In genomic region chr6:43830775-43831174, GRCh38 we compare ENCODE assay signal across 17 cellular contexts.
DNase-seq lines count a peak whose midpoint lies in the region; ATAC-seq, FAIRE-seq and TF ChIP-seq lines count a peak whose summit lies in the region.
"Had no signal": no experiment of that assay in that cellular context is flagged by ENCODE, and none has a peak within 500 bp of the region (broad histone marks: within the 10 kb centered on the region; RNA-seq: fewer than 3 reads in every experiment).

No MANE protein-coding gene starts in this region.

- FAIRE-seq in small intestine (lab: Jason Lieb, UNC), result no peak
- FAIRE-seq: H1 had no signal

- no peak overlapping the region for H3K4ac ChIP-seq in trophoblast cell (ENCODE audit: low read depth, low read length)

- no peak overlapping the region for H2BK5ac ChIP-seq in trophoblast cell (ENCODE audit: low read depth, low read length, poor library complexity)

- TF ChIP-seq CTCF in CD14-positive monocyte (IDR thresholded peaks at IDR 0.05) (no peak), hepatocyte (IDR thresholded peaks at IDR 0.05; ENCODE audit: poor library complexity) (no peak)

- no peak overlapping the region for H3K18ac ChIP-seq in trophoblast cell (ENCODE audit: low read length)

- no peak overlapping the region for H3K14ac ChIP-seq in trophoblast cell (ENCODE audit: low read length)

- H4K12ac ChIP-seq in trophoblast cell (ENCODE audit: low read depth, low read length), result no peak overlapping the region

- H3K4me3 Mint-ChIP-seq in CD14-positive monocyte (no peak overlapping the region), T-helper 17 cell (no peak overlapping the region)
- H3K4me3 Mint-ChIP-seq: CD4-positive, CD25-positive, alpha-beta regulatory T cell; HFFc6 had no signal

- H3K23ac ChIP-seq in trophoblast cell (ENCODE audit: low read length), result no peak overlapping the region

- peaks cover 0 to 7% (median 5%) of the 10 kb centered on the region in 3 donors for H3K27me3 Mint-ChIP-seq in CD14-positive monocyte (ENCODE audit: low read depth in 3 of 3)
- peaks cover 29% of the 10 kb centered on the region for H3K27me3 Mint-ChIP-seq in T-helper 17 cell

- no peak overlapping the region for H2BK120ac ChIP-seq in trophoblast cell (ENCODE audit: insufficient read depth, low read length, poor library complexity)

- H3K36me3 Mint-ChIP-seq in CD14-positive monocyte (no peaks in the 10 kb centered on the region), T-helper 17 cell (ENCODE audit: low read depth) (no peaks in the 10 kb centered on the region)
- H3K36me3 Mint-ChIP-seq: CD4-positive, CD25-positive, alpha-beta regulatory T cell had no signal

- H3K79me1 ChIP-seq in trophoblast cell (ENCODE audit: low read length), result no peaks in the 10 kb centered on the region

- H3K4me1 Mint-ChIP-seq in CD14-positive monocyte (peaks cover 13% of the 10 kb centered on the region), T-helper 17 cell (no peaks in the 10 kb centered on the region)
- H3K4me1 Mint-ChIP-seq: CD4-positive, CD25-positive, alpha-beta regulatory T cell had no signal

- H3K36me3 ChIP-seq in hepatocyte (replicated peaks; ENCODE audit: insufficient read depth, low read depth) (no peaks in the 10 kb centered on the region), small intestine (ENCODE audit: control insufficient read depth in 2 of 2, insufficient read depth in 2 of 2, low read length in 2 of 2) (no peaks in the 10 kb centered on the region), trophoblast cell (ENCODE audit: control insufficient read depth in 1 of 2, insufficient read depth in 2 of 2, low read length in 2 of 2) (no peaks in the 10 kb centered on the region)
- H3K36me3 ChIP-seq: BLaER1 had no signal

- no peak overlapping the region for H2AK5ac ChIP-seq in trophoblast cell (ENCODE audit: low read length)

- H3K27me3 ChIP-seq in hepatocyte (no peaks in the 10 kb centered on the region), small intestine (ENCODE audit: control insufficient read depth in 2 of 2, insufficient read depth in 2 of 2, low read length in 2 of 2) (no peaks in the 10 kb centered on the region), trophoblast cell (ENCODE audit: insufficient read depth, low read length) (peaks cover 2% of the 10 kb centered on the region)
- H3K27me3 ChIP-seq: BLaER1 had no signal

- no peak for ATAC-seq in T-helper 17 cell
- ATAC-seq in HG03439 (IDR thresholded peaks at IDR 0.05; ENCODE audit: unreplicated experiment), result no peak

- H3K9me3 Mint-ChIP-seq in CD14-positive monocyte, result no peaks in the 10 kb centered on the region
- H3K9me3 Mint-ChIP-seq: CD4-positive, CD25-positive, alpha-beta regulatory T cell; HFFc6 had no signal

- no peaks in the 10 kb centered on the region for H3K9me2 ChIP-seq in hepatocyte (replicated peaks; ENCODE audit: insufficient read depth)

- H4K91ac ChIP-seq in trophoblast cell (ENCODE audit: low read depth, low read length), result no peak overlapping the region

- no peak overlapping the region for H3K27ac Mint-ChIP-seq in CD14-positive monocyte
- no peak overlapping the region for H3K27ac Mint-ChIP-seq in T-helper 17 cell
- H3K27ac Mint-ChIP-seq: CD4-positive, CD25-positive, alpha-beta regulatory T cell; HFFc6 had no signal

- H3K27ac ChIP-seq in hepatocyte (peak overlapping the region; percentile 70), small intestine (ENCODE audit: low read depth in 1 of 2, low read length in 1 of 2) (peak overlapping the region; percentile 35 to 51), trophoblast cell (ENCODE audit: low read depth, low read length) (no peak overlapping the region)
- H3K27ac ChIP-seq: BLaER1 had no signal

- H2BK12ac ChIP-seq in trophoblast cell (ENCODE audit: low read length), result no peak overlapping the region

- no peak overlapping the region for H3K9ac ChIP-seq in trophoblast cell (ENCODE audit: low read length)
- H3K9ac ChIP-seq: BLaER1 had no signal

- H4K20me1 ChIP-seq in hepatocyte (ENCODE audit: insufficient read depth, poor library complexity, severe bottlenecking), result no peaks in the 10 kb centered on the region
- H4K20me1 ChIP-seq: BLaER1 had no signal

- H3K9me3 ChIP-seq in hepatocyte (ENCODE audit: low read depth) (no peaks in the 10 kb centered on the region), small intestine (ENCODE audit: control insufficient read depth, low read depth) (no peaks in the 10 kb centered on the region), T-helper 17 cell (ENCODE audit: control insufficient read depth, low read length, poor library complexity, severe bottlenecking) (no peaks in the 10 kb centered on the region), trophoblast cell (ENCODE audit: insufficient read depth, low read depth, low read length) (no peaks in the 10 kb centered on the region)
- H3K9me3 ChIP-seq: BLaER1 had no signal

- H3K4me3 ChIP-seq in hepatocyte (no peak overlapping the region), small intestine (ENCODE audit: low read depth in 1 of 2, low read length in 2 of 2) (no peak overlapping the region), trophoblast cell (ENCODE audit: low read depth, low read length) (no peak overlapping the region)
- H3K4me3 ChIP-seq: BLaER1 had no signal

- H3K4me2 ChIP-seq in hepatocyte (no peak overlapping the region), trophoblast cell (ENCODE audit: low read length) (no peak overlapping the region)
- H3K4me2 ChIP-seq: BLaER1 had no signal

- H2AFZ ChIP-seq in hepatocyte (no peak overlapping the region), trophoblast cell (ENCODE audit: insufficient read depth, low read length, poor library complexity) (no peak overlapping the region)

- intact Hi-C loops in CD14-positive monocyte (cut with micrococcal nuclease), result no loop called here

- 71% methylated on average over 8 of the region's 8 CpGs for WGBS in hepatocyte (ENCODE audit: low lambda C conversion rate, missing lambda C conversion rate)
- WGBS in small intestine, 3 donors, result 20 to 67% (median 40%) methylated on average over 8 of the region's 8 CpGs
- WGBS in trophoblast cell (ENCODE audit: extremely low coverage, insufficient coverage, insufficient read length), result no CpG with 5 or more reads among the region's 8 CpGs

- H3K4me1 ChIP-seq in hepatocyte (ENCODE audit: insufficient read depth) (peaks cover 55% of the 10 kb centered on the region), small intestine (ENCODE audit: control insufficient read depth in 2 of 2, insufficient read depth in 1 of 2, low read depth in 1 of 2, low read length in 1 of 2) (peaks cover 0 to 13% of the 10 kb centered on the region in 2 donors), trophoblast cell (ENCODE audit: control insufficient read depth in 1 of 2, insufficient read depth in 2 of 2, low read length in 2 of 2) (peaks cover 19 to 21% of the 10 kb centered on the region in 2 experiments)

- peak; percentile 35 for DNase-seq in CD14-positive monocyte (ENCODE audit: low spot score)
- peak; percentile 55 for DNase-seq in NCI-H69 (lab: John Stamatoyannopoulos, UW)
- DNase-seq in hepatocyte (ENCODE audit: low spot score), result no peak
- no peak for DNase-seq in small intestine
- DNase-seq in T-helper 17 cell, result no peak
- no peak for DNase-seq in trophoblast cell
- DNase-seq: 8988T; AML-193; CD4-positive, CD25-positive, alpha-beta regulatory T cell; DMS53; GF-D8; HCEC 1CT; HFFc6; IMR-90 had no signal

- H3K79me2 ChIP-seq in hepatocyte (no peaks in the 10 kb centered on the region), trophoblast cell (ENCODE audit: control insufficient read depth, insufficient read depth, low read length, poor library complexity) (no peaks in the 10 kb centered on the region)

- H4K8ac ChIP-seq in trophoblast cell (ENCODE audit: low read depth, low read length), result no peak overlapping the region

Comparison
In these comparisons a context has a peak if more than half of its experiments do, and no peak if none do; other contexts are left out.
1. DNase-seq: peak in CD14-positive monocyte (single experiment) and NCI-H69 (single experiment); none in hepatocyte (single experiment), small intestine (single experiment), T-helper 17 cell (0 of 3) and trophoblast cell (0 of 2).